20 cellular contexts compared by ENCODE assay signal in the genomic region with DNA sequence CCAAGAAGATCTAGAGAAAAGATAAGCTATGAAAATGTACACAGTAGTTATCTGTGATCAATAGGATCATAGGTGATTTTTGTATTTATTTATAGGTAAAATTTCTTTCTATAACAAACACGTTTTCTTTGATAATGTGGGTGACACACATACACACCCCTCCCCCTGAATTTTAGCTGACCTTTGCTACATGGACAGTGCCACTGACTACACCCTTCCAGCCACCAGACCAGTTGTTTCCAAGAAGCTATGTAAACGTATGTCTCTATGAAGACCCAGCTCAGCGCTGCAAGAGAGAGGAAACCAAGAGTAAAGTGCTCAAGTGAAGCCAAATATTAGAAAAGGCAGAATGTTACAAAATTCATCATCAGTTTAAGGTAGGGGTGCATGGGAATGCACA.
"Had no signal": no experiment of that assay in that cellular context is flagged by ENCODE, and none has a peak within 500 bp of the region (broad histone marks: within the 10 kb centered on the region; RNA-seq: fewer than 3 reads in every experiment).

No MANE protein-coding gene starts in this region.

- H3K27me3 ChIP-seq: MG63 had no signal

- H3K9me3 ChIP-seq: MG63, SK-N-SH had no signal

- H3K36me3 ChIP-seq: MG63 had no signal

- H3K9ac ChIP-seq: SK-N-SH had no signal

- H3K27ac ChIP-seq: RWPE1 had no signal

- H3K4me3 ChIP-seq: MG63 had no signal

- DNase-seq: IMR-90, Karpas-422, KG1, MG63, NCI-H1092, NCI-H1105 treated with DMSO at 0.1 percent for 48 hours, NCI-H1417 treated with DMSO at 0.1 percent for 48 hours, NCI-H146, NCI-H1694 treated with DMSO at 0.1 percent for 48 hours, NCI-H2081, NCI-H2107, NCI-H226, NCI-H446, NCI-H510A, NCI-H524 treated with DMSO at 0.1 percent for 48 hours, NCI-H69, NCI-H774, SHP77, SK-N-SH had no signal
